In genomic region chr9:92293452-92294296, GRCh38 we compare ENCODE assay signal across 1 cellular context.
TF ChIP-seq lines count a peak whose summit lies in the region.

IARS1 (minus strand) TSS chr9:92293697; CDS start chr9:92289419, 4,278 bp downstream.

TF ChIP-seq in HepG2, 621 proteins besides CTCF, POLR2A, EP300 and RAD21 (continued from another document and continues in another):
- TF ChIP-seq ZBTB7B (CRISPR knock-in tag; IDR thresholded peaks at IDR 0.05): peak; percentile 80
- no peak for TF ChIP-seq CENPT (CRISPR knock-in tag; IDR thresholded peaks at IDR 0.05; ENCODE audit: low read depth)
- peak; percentile 90 for TF ChIP-seq ZNF160 (CRISPR knock-in tag; IDR thresholded peaks at IDR 0.05)
- peak; percentile 87 for TF ChIP-seq ZBTB34 (CRISPR knock-in tag; IDR thresholded peaks at IDR 0.05)
- TF ChIP-seq TBL1XR1 (IDR thresholded peaks at IDR 0.05; ENCODE audit: borderline replicate concordance, low read length, partially characterized antibody): peak; percentile 56
- TF ChIP-seq PAF1 (CRISPR knock-in tag; IDR thresholded peaks at IDR 0.05): no peak
- TF ChIP-seq ZNF7 (CRISPR knock-in tag; IDR thresholded peaks at IDR 0.05): 0 out of 2 replicates have a peak, but pooled peaks have one; percentile 6
- peak; percentile 88; the same call in 1 of the 2 replicates for TF ChIP-seq ZNF737 (CRISPR knock-in tag; IDR thresholded peaks at IDR 0.05; ENCODE audit: borderline replicate concordance)
- TF ChIP-seq NBN (conservative IDR thresholded peaks at IDR 0.05): no peak
- TF ChIP-seq, protein P1, sequence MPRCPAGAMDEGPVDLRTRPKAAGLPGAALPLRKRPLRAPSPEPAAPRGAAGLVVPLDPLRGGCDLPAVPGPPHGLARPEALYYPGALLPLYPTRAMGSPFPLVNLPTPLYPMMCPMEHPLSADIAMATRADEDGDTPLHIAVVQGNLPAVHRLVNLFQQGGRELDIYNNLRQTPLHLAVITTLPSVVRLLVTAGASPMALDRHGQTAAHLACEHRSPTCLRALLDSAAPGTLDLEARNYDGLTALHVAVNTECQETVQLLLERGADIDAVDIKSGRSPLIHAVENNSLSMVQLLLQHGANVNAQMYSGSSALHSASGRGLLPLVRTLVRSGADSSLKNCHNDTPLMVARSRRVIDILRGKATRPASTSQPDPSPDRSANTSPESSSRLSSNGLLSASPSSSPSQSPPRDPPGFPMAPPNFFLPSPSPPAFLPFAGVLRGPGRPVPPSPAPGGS (CRISPR knock-in tag; IDR thresholded peaks at IDR 0.05): peak; percentile 65; the same call in 1 of the 2 replicates
- TF ChIP-seq ZNF138 (CRISPR knock-in tag; IDR thresholded peaks at IDR 0.05; ENCODE audit: low read depth): no peak
- no peak for TF ChIP-seq ZNF569 (CRISPR knock-in tag; IDR thresholded peaks at IDR 0.05; ENCODE audit: borderline replicate concordance)
- peak; percentile 95 for TF ChIP-seq BRD4 (CRISPR knock-in tag; IDR thresholded peaks at IDR 0.05)
- TF ChIP-seq ZZZ3 (CRISPR knock-in tag; IDR thresholded peaks at IDR 0.05; ENCODE audit: borderline replicate concordance): peak; percentile 89; the same call in 1 of the 2 replicates
- TF ChIP-seq CC2D1A (CRISPR knock-in tag; IDR thresholded peaks at IDR 0.05): 0 out of 2 replicates have a peak, but pooled peaks have one; percentile 67
- TF ChIP-seq, protein P2, sequence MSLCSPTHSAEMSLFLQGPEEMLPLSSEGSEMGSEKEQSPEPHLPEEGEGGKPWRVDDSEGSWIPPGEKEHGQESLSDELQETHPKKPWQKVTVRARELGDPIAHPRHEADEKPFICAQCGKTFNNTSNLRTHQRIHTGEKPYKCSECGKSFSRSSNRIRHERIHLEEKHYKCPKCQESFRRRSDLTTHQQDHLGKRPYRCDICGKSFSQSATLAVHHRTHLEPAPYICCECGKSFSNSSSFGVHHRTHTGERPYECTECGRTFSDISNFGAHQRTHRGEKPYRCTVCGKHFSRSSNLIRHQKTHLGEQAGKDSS (CRISPR knock-in tag; IDR thresholded peaks at IDR 0.05; ENCODE audit: borderline replicate concordance, low read depth): peak; percentile 90; the same call in 1 of the 2 replicates
- peak; percentile 72; the same call in 1 of the 2 replicates for TF ChIP-seq HOXA9 (CRISPR knock-in tag; IDR thresholded peaks at IDR 0.05; ENCODE audit: borderline replicate concordance)
- TF ChIP-seq SP4 (CRISPR knock-in tag; IDR thresholded peaks at IDR 0.05): peak; percentile 80
- TF ChIP-seq MED8 (CRISPR knock-in tag; IDR thresholded peaks at IDR 0.05; ENCODE audit: insufficient replicate concordance): peak; percentile 84
- TF ChIP-seq BHLHE40 (IDR thresholded peaks at IDR 0.05; ENCODE audit: low read length): 0 out of 2 replicates have a peak, but pooled peaks have one; percentile 32
- peak; percentile 98 for TF ChIP-seq ZNF878 (CRISPR knock-in tag; IDR thresholded peaks at IDR 0.05)
- TF ChIP-seq, protein P3, sequence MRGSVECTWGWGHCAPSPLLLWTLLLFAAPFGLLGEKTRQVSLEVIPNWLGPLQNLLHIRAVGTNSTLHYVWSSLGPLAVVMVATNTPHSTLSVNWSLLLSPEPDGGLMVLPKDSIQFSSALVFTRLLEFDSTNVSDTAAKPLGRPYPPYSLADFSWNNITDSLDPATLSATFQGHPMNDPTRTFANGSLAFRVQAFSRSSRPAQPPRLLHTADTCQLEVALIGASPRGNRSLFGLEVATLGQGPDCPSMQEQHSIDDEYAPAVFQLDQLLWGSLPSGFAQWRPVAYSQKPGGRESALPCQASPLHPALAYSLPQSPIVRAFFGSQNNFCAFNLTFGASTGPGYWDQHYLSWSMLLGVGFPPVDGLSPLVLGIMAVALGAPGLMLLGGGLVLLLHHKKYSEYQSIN (CRISPR knock-in tag; IDR thresholded peaks at IDR 0.05; ENCODE audit: borderline replicate concordance): no peak
- TF ChIP-seq, protein P4, sequence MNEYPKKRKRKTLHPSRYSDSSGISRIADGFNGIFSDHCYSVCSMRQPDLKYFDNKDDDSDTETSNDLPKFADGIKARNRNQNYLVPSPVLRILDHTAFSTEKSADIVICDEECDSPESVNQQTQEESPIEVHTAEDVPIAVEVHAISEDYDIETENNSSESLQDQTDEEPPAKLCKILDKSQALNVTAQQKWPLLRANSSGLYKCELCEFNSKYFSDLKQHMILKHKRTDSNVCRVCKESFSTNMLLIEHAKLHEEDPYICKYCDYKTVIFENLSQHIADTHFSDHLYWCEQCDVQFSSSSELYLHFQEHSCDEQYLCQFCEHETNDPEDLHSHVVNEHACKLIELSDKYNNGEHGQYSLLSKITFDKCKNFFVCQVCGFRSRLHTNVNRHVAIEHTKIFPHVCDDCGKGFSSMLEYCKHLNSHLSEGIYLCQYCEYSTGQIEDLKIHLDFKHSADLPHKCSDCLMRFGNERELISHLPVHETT (CRISPR knock-in tag; conservative IDR thresholded peaks at IDR 0.05): 0 out of 2 replicates have a peak, but pooled peaks have one; percentile 81
- peak; percentile 87 for TF ChIP-seq ZNF766 (CRISPR knock-in tag; IDR thresholded peaks at IDR 0.05; ENCODE audit: borderline replicate concordance)
- TF ChIP-seq IRF1 (CRISPR knock-in tag; IDR thresholded peaks at IDR 0.05; ENCODE audit: low read depth): no peak
- no peak for TF ChIP-seq CCAR2 (optimal IDR thresholded peaks at IDR 0.05; ENCODE audit: low read depth, low read length)
- TF ChIP-seq, protein P5, sequence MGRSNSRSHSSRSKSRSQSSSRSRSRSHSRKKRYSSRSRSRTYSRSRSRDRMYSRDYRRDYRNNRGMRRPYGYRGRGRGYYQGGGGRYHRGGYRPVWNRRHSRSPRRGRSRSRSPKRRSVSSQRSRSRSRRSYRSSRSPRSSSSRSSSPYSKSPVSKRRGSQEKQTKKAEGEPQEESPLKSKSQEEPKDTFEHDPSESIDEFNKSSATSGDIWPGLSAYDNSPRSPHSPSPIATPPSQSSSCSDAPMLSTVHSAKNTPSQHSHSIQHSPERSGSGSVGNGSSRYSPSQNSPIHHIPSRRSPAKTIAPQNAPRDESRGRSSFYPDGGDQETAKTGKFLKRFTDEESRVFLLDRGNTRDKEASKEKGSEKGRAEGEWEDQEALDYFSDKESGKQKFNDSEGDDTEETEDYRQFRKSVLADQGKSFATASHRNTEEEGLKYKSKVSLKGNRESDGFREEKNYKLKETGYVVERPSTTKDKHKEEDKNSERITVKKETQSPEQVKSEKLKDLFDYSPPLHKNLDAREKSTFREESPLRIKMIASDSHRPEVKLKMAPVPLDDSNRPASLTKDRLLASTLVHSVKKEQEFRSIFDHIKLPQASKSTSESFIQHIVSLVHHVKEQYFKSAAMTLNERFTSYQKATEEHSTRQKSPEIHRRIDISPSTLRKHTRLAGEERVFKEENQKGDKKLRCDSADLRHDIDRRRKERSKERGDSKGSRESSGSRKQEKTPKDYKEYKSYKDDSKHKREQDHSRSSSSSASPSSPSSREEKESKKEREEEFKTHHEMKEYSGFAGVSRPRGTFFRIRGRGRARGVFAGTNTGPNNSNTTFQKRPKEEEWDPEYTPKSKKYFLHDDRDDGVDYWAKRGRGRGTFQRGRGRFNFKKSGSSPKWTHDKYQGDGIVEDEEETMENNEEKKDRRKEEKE (IDR thresholded peaks at IDR 0.05): no peak
- TF ChIP-seq HNRNPLL (IDR thresholded peaks at IDR 0.05; ENCODE audit: low read depth, low read length, poor library complexity, severe bottlenecking): peak; percentile 90
- TF ChIP-seq ZNF577 (CRISPR knock-in tag; IDR thresholded peaks at IDR 0.05; ENCODE audit: borderline replicate concordance, low read depth): no peak
- TF ChIP-seq ISX (CRISPR knock-in tag; conservative IDR thresholded peaks at IDR 0.05): 0 out of 2 replicates have a peak, but pooled peaks have one; percentile 65
- no peak for TF ChIP-seq CHD4 (IDR thresholded peaks at IDR 0.05; ENCODE audit: borderline replicate concordance, low read length)
- TF ChIP-seq ZBTB42 (CRISPR knock-in tag; IDR thresholded peaks at IDR 0.05): no peak; the same call in 1 of the 2 replicates
- TF ChIP-seq MEIS2 (CRISPR knock-in tag; IDR thresholded peaks at IDR 0.05): peak; percentile 69
- peak; percentile 88; the same call in 1 of the 2 replicates for TF ChIP-seq ZNF788 (CRISPR knock-in tag; IDR thresholded peaks at IDR 0.05; ENCODE audit: borderline replicate concordance)
- TF ChIP-seq, protein P6, sequence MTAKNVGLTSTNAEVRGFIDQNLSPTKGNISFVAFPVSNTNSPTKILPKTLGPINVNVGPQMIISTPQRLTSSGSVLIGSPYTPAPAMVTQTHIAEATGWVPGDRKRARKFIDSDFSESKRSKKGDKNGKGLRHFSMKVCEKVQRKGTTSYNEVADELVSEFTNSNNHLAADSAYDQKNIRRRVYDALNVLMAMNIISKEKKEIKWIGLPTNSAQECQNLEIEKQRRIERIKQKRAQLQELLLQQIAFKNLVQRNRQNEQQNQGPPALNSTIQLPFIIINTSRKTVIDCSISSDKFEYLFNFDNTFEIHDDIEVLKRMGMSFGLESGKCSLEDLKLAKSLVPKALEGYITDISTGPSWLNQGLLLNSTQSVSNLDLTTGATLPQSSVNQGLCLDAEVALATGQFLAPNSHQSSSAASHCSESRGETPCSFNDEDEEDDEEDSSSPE (CRISPR knock-in tag; IDR thresholded peaks at IDR 0.05): peak; percentile 91
- TF ChIP-seq, protein P7, sequence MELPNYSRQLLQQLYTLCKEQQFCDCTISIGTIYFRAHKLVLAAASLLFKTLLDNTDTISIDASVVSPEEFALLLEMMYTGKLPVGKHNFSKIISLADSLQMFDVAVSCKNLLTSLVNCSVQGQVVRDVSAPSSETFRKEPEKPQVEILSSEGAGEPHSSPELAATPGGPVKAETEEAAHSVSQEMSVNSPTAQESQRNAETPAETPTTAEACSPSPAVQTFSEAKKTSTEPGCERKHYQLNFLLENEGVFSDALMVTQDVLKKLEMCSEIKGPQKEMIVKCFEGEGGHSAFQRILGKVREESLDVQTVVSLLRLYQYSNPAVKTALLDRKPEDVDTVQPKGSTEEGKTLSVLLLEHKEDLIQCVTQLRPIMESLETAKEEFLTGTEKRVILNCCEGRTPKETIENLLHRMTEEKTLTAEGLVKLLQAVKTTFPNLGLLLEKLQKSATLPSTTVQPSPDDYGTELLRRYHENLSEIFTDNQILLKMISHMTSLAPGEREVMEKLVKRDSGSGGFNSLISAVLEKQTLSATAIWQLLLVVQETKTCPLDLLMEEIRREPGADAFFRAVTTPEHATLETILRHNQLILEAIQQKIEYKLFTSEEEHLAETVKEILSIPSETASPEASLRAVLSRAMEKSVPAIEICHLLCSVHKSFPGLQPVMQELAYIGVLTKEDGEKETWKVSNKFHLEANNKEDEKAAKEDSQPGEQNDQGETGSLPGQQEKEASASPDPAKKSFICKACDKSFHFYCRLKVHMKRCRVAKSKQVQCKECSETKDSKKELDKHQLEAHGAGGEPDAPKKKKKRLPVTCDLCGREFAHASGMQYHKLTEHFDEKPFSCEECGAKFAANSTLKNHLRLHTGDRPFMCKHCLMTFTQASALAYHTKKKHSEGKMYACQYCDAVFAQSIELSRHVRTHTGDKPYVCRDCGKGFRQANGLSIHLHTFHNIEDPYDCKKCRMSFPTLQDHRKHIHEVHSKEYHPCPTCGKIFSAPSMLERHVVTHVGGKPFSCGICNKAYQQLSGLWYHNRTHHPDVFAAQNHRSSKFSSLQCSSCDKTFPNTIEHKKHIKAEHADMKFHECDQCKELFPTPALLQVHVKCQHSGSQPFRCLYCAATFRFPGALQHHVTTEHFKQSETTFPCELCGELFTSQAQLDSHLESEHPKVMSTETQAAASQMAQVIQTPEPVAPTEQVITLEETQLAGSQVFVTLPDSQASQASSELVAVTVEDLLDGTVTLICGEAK (IDR thresholded peaks at IDR 0.05): no peak
- TF ChIP-seq, protein P7 (CRISPR knock-in tag; IDR thresholded peaks at IDR 0.05): peak; percentile 88
- TF ChIP-seq SPEN (CRISPR knock-in tag; IDR thresholded peaks at IDR 0.05; ENCODE audit: low read depth): peak; percentile 95
- TF ChIP-seq ZBTB7A (CRISPR knock-in tag; IDR thresholded peaks at IDR 0.05): 0 out of 2 replicates have a peak, but pooled peaks have one; percentile 28
- no peak for TF ChIP-seq ZNF660 (CRISPR knock-in tag; IDR thresholded peaks at IDR 0.05; ENCODE audit: borderline replicate concordance, low read depth)
- TF ChIP-seq MED1 (CRISPR knock-in tag; IDR thresholded peaks at IDR 0.05): peak; percentile 93
- no peak for TF ChIP-seq HDAC6 (IDR thresholded peaks at IDR 0.05; ENCODE audit: low read depth, low read length)
- TF ChIP-seq IRX3 (CRISPR knock-in tag; IDR thresholded peaks at IDR 0.05; ENCODE audit: borderline replicate concordance, low read depth): peak; percentile 71; the same call in 1 of the 2 replicates
